In genomic region chr16:75318737-75319136, GRCh38 we compare ENCODE assay signal across 22 cellular contexts.
"Had no signal": no experiment of that assay in that cellular context is flagged by ENCODE, and none has a peak within 500 bp of the region (broad histone marks: within the 10 kb centered on the region; RNA-seq: fewer than 3 reads in every experiment).

No MANE protein-coding gene starts in this region.

- H3K9me3 ChIP-seq: breast epithelium, MG63, Peyer's patch, SJCRH30 had no signal

- H3K27me3 ChIP-seq: breast epithelium, MG63, Peyer's patch, SJCRH30 had no signal

- H3K27ac ChIP-seq: Peyer's patch, RWPE1, SJCRH30 had no signal

- H3K36me3 ChIP-seq: breast epithelium, MG63, Peyer's patch, SJCRH30 had no signal

- DNase-seq: activated CD4-positive, alpha-beta memory T cell treated with anti-CD3 and anti-CD28 coated beads for 36 hours; activated CD4-positive, alpha-beta T cell treated with anti-CD3 and anti-CD28 coated beads, Interleukin-2, amount 10 ng/mL, durations not matched to agents 7 days and 5 days; activated CD4-positive, CD25-positive, alpha-beta regulatory T cell treated with anti-CD3 and anti-CD28 coated beads, Interleukin-2, amount 50 U/mL, for 72 hours; activated CD8-positive, alpha-beta memory T cell treated with anti-CD3 and anti-CD28 coated beads for 24 hours; activated gamma-delta T cell; activated naive CD4-positive, alpha-beta T cell treated with anti-CD3 and anti-CD28 coated beads for 36 hours; activated T-cell treated with anti-CD3 and anti-CD28 coated beads, Interleukin-2, amount 50 U/mL, for 4 hours; MG63; NCI-H1105; NCI-H1436; NCI-H1694 treated with DMSO at 0.1 percent for 48 hours; NCI-H2029 treated with DMSO at 0.1 percent for 48 hours; NCI-H345; NCI-H510A; NCI-H69; Peyer's patch; Right ventricle myocardium superior; SJCRH30; T-helper 17 cell; T-helper 9 cell had no signal

- H3K4me3 ChIP-seq: breast epithelium, MG63, Peyer's patch, SJCRH30 had no signal
